10 cellular contexts compared by ENCODE assay signal in the genomic region with DNA sequence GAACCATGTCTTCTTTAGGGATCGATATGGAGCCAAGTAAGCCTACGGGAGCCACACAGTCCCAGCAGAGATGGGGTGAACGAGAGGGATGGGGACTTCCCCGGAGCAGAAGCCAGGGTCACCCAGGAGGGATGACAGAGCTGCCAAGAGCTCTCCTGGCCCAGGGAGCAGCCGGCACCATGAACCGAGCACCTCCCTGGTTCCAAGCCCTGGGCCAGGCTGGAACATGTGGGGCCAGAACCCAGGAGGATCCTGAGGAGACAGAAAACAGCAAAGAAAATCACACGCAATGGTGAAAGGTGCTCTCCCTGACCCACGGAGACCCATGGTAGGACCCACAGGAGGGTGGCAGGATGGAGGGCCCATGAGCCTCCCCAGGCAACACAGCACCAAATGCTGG. TPM values are rescaled to one million over a fixed set of nuclear protein-coding genes. Genes with fewer than 3 reads are reported as not detected.
DNase-seq lines count a peak whose midpoint lies in the region; ATAC-seq and TF ChIP-seq lines count a peak whose summit lies in the region.
"Not testable (repeated sequence)": the region's sequence is repeated elsewhere in the genome, so short reads cannot be mapped to it uniquely, and the experiment has no call there.
"Had no signal": no experiment of that assay in that cellular context is flagged by ENCODE, and none has a peak within 500 bp of the region (broad histone marks: within the 10 kb centered on the region; RNA-seq: fewer than 3 reads in every experiment).

No MANE protein-coding gene starts in this region.

- not testable (repeated sequence) for H3K79me2 ChIP-seq in osteoblast (ENCODE audit: insufficient read depth, low read length)

- not testable (repeated sequence) for ATAC-seq in activated CD4-positive, alpha-beta T cell treated with anti-CD3 and anti-CD28 coated beads for 36 hours; left lobe of liver

- H3K4me1 ChIP-seq in colonic mucosa; right atrium auricular region; osteoblast (ENCODE audit: insufficient read depth, low read length): not testable (repeated sequence)

- not testable (repeated sequence) for H3K36me3 Mint-ChIP-seq in activated CD4-positive, alpha-beta T cell treated with anti-CD3 and anti-CD28 coated beads for 36 hours (ENCODE audit: low read depth)

- CTCF ChIA-PET in activated CD4-positive, alpha-beta T cell treated with anti-CD3 and anti-CD28 coated beads for 36 hours (lab: Charles Lee) = interaction anchor here (0.6 kb wide), 1 partner anchor 139 kb away, joined by 5 read pairs; no protein-coding TSS in a partner anchor

- H3K27me3 ChIP-seq in colonic mucosa; right atrium auricular region; osteoblast (ENCODE audit: insufficient read depth, low read length): not testable (repeated sequence)

- not testable (repeated sequence) for H3K4me1 Mint-ChIP-seq in activated CD4-positive, alpha-beta T cell treated with anti-CD3 and anti-CD28 coated beads for 36 hours

- H2AFZ ChIP-seq in osteoblast (ENCODE audit: low read length) = not testable (repeated sequence)

- not testable (repeated sequence) for H3K27me3 Mint-ChIP-seq in activated CD4-positive, alpha-beta T cell treated with anti-CD3 and anti-CD28 coated beads for 36 hours

- not testable (repeated sequence) for H3K36me3 ChIP-seq in colonic mucosa; right atrium auricular region; osteoblast (ENCODE audit: insufficient read depth, low read length)

- not testable (repeated sequence) for H3K9ac ChIP-seq in colonic mucosa (ENCODE audit: low read depth in 2 of 2, low read length in 2 of 2)

- TF ChIP-seq CTCF in colonic mucosa (IDR thresholded peaks at IDR 0.05); right atrium auricular region (IDR thresholded peaks at IDR 0.05); osteoblast (IDR thresholded peaks at IDR 0.05; ENCODE audit: extremely low read depth, low read depth, low read length): not testable (repeated sequence)

- H3K9me3 ChIP-seq in colonic mucosa; right atrium auricular region; osteoblast (ENCODE audit: low read depth, low read length): not testable (repeated sequence)

- intact Hi-C loops in activated CD4-positive, alpha-beta T cell treated with anti-CD3 and anti-CD28 coated beads for 36 hours (cut with DNase I, micrococcal nuclease); colonic mucosa (cut with DNase I); posterior vena cava (cut with DNase I): not testable (repeated sequence)

- peak overlapping the region; percentile 14 for H3K27ac ChIP-seq in angular gyrus (ENCODE audit: low read depth, low read length)
- H3K27ac ChIP-seq in colonic mucosa; right atrium auricular region; osteoblast (ENCODE audit: low read depth, low read length): not testable (repeated sequence)

- not testable (repeated sequence) for H4K20me1 ChIP-seq in osteoblast (ENCODE audit: insufficient read depth, low read length)

- not testable (repeated sequence) for H3K27ac Mint-ChIP-seq in activated CD4-positive, alpha-beta T cell treated with anti-CD3 and anti-CD28 coated beads for 36 hours

- not testable (repeated sequence) for H3K9me3 Mint-ChIP-seq in activated CD4-positive, alpha-beta T cell treated with anti-CD3 and anti-CD28 coated beads for 36 hours (ENCODE audit: low read depth)

- POLR2A ChIA-PET in activated CD4-positive, alpha-beta T cell treated with anti-CD3 and anti-CD28 coated beads for 36 hours (lab: Charles Lee) = not testable (repeated sequence)

- H3K4me3 ChIP-seq in colonic mucosa; right atrium auricular region; osteoblast (ENCODE audit: insufficient read depth, low read length): not testable (repeated sequence)

- H3K4me2 ChIP-seq in osteoblast (ENCODE audit: insufficient read depth, low read length) = not testable (repeated sequence)

- not testable (repeated sequence) for H3K4me3 Mint-ChIP-seq in activated CD4-positive, alpha-beta T cell treated with anti-CD3 and anti-CD28 coated beads for 36 hours

- DNase-seq in activated CD4-positive, alpha-beta T cell treated with anti-CD3 and anti-CD28 coated beads for 36 hours = peak; percentile 0
- peak; percentile 10 for DNase-seq in colonic mucosa
- DNase-seq in right atrium auricular region (ENCODE audit: low spot score) = peak; percentile 48
- peak; percentile 18 for DNase-seq in left lobe of liver (ENCODE audit: low spot score)
- peak; percentile 3 for DNase-seq in mucosa of gallbladder (ENCODE audit: low spot score)
- DNase-seq in osteoblast (ENCODE audit: insufficient read length, low spot score, missing footprints) = peak; percentile 48
- DNase-seq in posterior vena cava (ENCODE audit: low spot score) = peak; percentile 64

RNA-seq across cellular contexts. Expression of a gene that starts 18.1 kb away (rescaled TPM):
- total RNA-seq in activated CD4-positive, alpha-beta T cell treated with anti-CD3 and anti-CD28 coated beads for 36 hours = under 1 TPM in 1 of 2 experiments, not detected in 1; 0.07 TPM
- total RNA-seq in colonic mucosa = under 1 TPM in 1 of 2 donors, not detected in 1; 0.13 TPM
- total RNA-seq in right atrium auricular region = not detected
- 0.08 TPM for total RNA-seq in left lobe of liver
- 0.09 TPM for total RNA-seq in mucosa of gallbladder
- total RNA-seq in osteoblast = not detected in 2 replicates
- total RNA-seq in posterior vena cava = under 1 TPM in 1 of 2 donors, not detected in 1; 0.19 TPM
- total RNA-seq: A172, Calu3 had no signal

RNA-seq across cellular contexts. Expression of a gene that starts 22.3 kb away (rescaled TPM):
- 10 to 100 TPM; 16.1 to 16.2 TPM for total RNA-seq in activated CD4-positive, alpha-beta T cell treated with anti-CD3 and anti-CD28 coated beads for 36 hours
- total RNA-seq in colonic mucosa (10 to 100 TPM in 1 of 2 donors, 1 to 10 TPM in 1; 8.0 to 10.9 TPM), right atrium auricular region (1 to 10 TPM; 2.7 to 5.6 TPM), left lobe of liver (5.3 TPM), mucosa of gallbladder (9.6 TPM), osteoblast (8.0 and 8.3 TPM in 2 replicates), posterior vena cava (1 to 10 TPM; 3.7 to 6.3 TPM)
- total RNA-seq: A172 had no signal

RNA-seq across cellular contexts. Expression of a gene that starts 55.7 kb away (rescaled TPM):
- 1 to 10 TPM; 2.2 to 2.8 TPM for total RNA-seq in activated CD4-positive, alpha-beta T cell treated with anti-CD3 and anti-CD28 coated beads for 36 hours
- total RNA-seq in colonic mucosa = 1 to 10 TPM; 6.2 to 6.3 TPM
- 1 to 10 TPM; 7.2 to 7.4 TPM for total RNA-seq in right atrium auricular region
- 0.83 TPM for total RNA-seq in left lobe of liver
- 8.7 TPM for total RNA-seq in mucosa of gallbladder
- total RNA-seq in osteoblast = 3.5 and 3.6 TPM in 2 replicates
- 1 to 10 TPM; 4.1 to 4.6 TPM for total RNA-seq in posterior vena cava
- total RNA-seq: Calu3 had no signal

RNA-seq across cellular contexts. Expression of a gene that starts 57.7 kb away (rescaled TPM):
- 1 to 10 TPM; 8.0 to 8.4 TPM for total RNA-seq in activated CD4-positive, alpha-beta T cell treated with anti-CD3 and anti-CD28 coated beads for 36 hours
- total RNA-seq in colonic mucosa (1 to 10 TPM; 3.7 to 4.0 TPM), right atrium auricular region (1 to 10 TPM; 4.7 to 4.8 TPM), left lobe of liver (2.3 TPM), mucosa of gallbladder (9.2 TPM), osteoblast (8.7 and 11.5 TPM in 2 replicates), posterior vena cava (1 to 10 TPM; 5.7 to 6.8 TPM)

Comparison
In these comparisons a context has a peak if more than half of its experiments do, and no peak if none do; other contexts are left out.
1. DNase-seq: peak in every context shown above with its lines; median percentile 64 in posterior vena cava; 48 in right atrium auricular region; 48 in osteoblast; 18 in left lobe of liver; 10 in colonic mucosa; 3 in mucosa of gallbladder; 0 in activated CD4-positive, alpha-beta T cell treated with anti-CD3 and anti-CD28 coated beads for 36 hours.